Comparison of ENCODE assay signal across 17 cellular contexts in the genomic region with DNA sequence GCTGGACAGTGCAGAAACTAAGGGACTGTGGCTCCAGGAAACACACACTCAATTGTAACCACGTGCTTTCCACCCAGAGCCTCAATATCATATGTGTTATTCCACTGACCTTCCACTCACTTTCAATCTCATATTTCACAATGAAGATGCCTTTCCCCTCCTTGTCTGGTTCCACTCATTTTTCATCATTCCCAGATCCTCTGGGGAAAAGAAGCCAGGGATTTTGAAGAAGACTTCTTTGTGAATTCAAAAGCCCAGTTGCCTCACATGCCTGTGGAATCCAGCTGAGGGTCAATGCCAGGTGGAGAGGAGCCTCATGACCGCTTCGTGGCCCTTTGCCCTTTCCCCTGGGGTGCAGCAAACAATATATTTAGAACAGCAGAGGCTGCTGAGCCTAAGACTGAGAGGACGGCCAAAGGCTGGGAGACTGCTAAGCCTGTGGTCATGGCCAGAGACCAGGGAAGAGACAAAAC.
"Had no signal": no experiment of that assay in that cellular context is flagged by ENCODE, and none has a peak within 500 bp of the region (broad histone marks: within the 10 kb centered on the region; RNA-seq: fewer than 3 reads in every experiment).

No MANE protein-coding gene starts in this region.

- FAIRE-seq: frontal cortex had no signal

- ATAC-seq: activated T-cell treated with anti-CD3 and anti-CD28 coated beads, Interleukin-2, amount 50 U/mL, for 4 hours; natural killer cell; right lobe of liver; WTC11 had no signal

- H3K4me3 ChIP-seq: breast epithelium, colonic mucosa, ovary, prostate gland, right lobe of liver, thyroid gland had no signal

- H3K27ac ChIP-seq: breast epithelium, colonic mucosa, ovary, prostate gland, right lobe of liver, thyroid gland had no signal

- H3K4me1 ChIP-seq: breast epithelium, colonic mucosa, prostate gland, right lobe of liver, thyroid gland had no signal

- H3K9me3 ChIP-seq: breast epithelium, colonic mucosa, ovary, prostate gland, right lobe of liver, thyroid gland had no signal

- H3K27me3 ChIP-seq: colonic mucosa, ovary, right lobe of liver, thyroid gland had no signal

- H3K36me3 ChIP-seq: breast epithelium, colonic mucosa, ovary, prostate gland, right lobe of liver, thyroid gland had no signal

- DNase-seq: activated CD4-positive, alpha-beta T cell treated with anti-CD3 and anti-CD28 coated beads, Interleukin-2, amount 50 U/mL, for 4 hours; activated CD8-positive, alpha-beta memory T cell treated with anti-CD3 and anti-CD28 coated beads, Interleukin-2, amount 50 U/mL, for 48 hours; activated naive CD4-positive, alpha-beta T cell; activated T-cell treated with anti-CD3 and anti-CD28 coated beads, Interleukin-2, amount 50 U/mL, for 4 hours; colonic mucosa; midbrain; natural killer cell; ovary; right lobe of liver; stimulated activated CD4-positive, alpha-beta T cell treated with anti-CD3 and anti-CD28 coated beads, Interleukin-4, amount 100 ng/mL, for 24 hours; stimulated activated naive CD4-positive, alpha-beta T cell treated with Interleukin-2 at 50 U/mL for 16 hours; T1000 had no signal
